ENCODE assay signal across 1 cellular context in the genomic region with DNA sequence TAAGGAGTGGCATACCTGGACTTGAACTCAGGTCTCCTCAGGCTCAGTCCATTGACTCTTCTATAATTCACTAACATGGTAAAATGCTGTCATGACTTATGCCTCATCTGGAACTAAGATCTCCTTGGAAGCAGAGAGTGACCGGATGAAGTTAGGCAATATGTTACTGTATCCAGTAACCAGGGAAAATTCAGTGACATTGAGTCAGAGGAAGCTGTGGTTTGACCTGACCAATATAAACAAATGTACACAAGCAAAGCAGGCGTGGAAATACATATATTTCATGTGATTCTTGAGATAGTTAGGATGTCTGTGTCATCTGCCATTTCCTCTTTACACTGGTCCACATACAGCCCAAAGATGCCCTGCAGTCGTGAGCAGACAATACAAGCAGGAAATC.
TF ChIP-seq lines count a peak whose summit lies in the region.

No MANE protein-coding gene starts in this region.

TF ChIP-seq in SK-N-SH, 30 proteins besides CTCF, POLR2A, EP300 and RAD21 (continued from another document):
- TF ChIP-seq, protein P1, sequence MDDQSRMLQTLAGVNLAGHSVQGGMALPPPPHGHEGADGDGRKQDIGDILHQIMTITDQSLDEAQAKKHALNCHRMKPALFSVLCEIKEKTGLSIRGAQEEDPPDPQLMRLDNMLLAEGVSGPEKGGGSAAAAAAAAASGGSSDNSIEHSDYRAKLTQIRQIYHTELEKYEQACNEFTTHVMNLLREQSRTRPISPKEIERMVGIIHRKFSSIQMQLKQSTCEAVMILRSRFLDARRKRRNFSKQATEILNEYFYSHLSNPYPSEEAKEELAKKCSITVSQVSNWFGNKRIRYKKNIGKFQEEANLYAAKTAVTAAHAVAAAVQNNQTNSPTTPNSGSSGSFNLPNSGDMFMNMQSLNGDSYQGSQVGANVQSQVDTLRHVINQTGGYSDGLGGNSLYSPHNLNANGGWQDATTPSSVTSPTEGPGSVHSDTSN (IDR thresholded peaks at IDR 0.05): peak; percentile 91
- TF ChIP-seq CHD2 (IDR thresholded peaks at IDR 0.05; ENCODE audit: low read length, partially characterized antibody) (no peak), RCOR1 (IDR thresholded peaks at IDR 0.05; ENCODE audit: low read length) (no peak), GABPA (IDR thresholded peaks at IDR 0.05; ENCODE audit: low read depth) (0 out of 2 replicates have a peak, but pooled peaks have one; percentile 27), FOXJ3 (CRISPR knock-in tag; IDR thresholded peaks at IDR 0.05) (no peak), NFIC (IDR thresholded peaks at IDR 0.05; ENCODE audit: borderline replicate concordance) (peak; percentile 83), SIN3A (IDR thresholded peaks at IDR 0.05; ENCODE audit: borderline replicate concordance, low read depth, low read length) (no peak; the same call in 1 of the 2 replicates)
- TF ChIP-seq, protein P2, sequence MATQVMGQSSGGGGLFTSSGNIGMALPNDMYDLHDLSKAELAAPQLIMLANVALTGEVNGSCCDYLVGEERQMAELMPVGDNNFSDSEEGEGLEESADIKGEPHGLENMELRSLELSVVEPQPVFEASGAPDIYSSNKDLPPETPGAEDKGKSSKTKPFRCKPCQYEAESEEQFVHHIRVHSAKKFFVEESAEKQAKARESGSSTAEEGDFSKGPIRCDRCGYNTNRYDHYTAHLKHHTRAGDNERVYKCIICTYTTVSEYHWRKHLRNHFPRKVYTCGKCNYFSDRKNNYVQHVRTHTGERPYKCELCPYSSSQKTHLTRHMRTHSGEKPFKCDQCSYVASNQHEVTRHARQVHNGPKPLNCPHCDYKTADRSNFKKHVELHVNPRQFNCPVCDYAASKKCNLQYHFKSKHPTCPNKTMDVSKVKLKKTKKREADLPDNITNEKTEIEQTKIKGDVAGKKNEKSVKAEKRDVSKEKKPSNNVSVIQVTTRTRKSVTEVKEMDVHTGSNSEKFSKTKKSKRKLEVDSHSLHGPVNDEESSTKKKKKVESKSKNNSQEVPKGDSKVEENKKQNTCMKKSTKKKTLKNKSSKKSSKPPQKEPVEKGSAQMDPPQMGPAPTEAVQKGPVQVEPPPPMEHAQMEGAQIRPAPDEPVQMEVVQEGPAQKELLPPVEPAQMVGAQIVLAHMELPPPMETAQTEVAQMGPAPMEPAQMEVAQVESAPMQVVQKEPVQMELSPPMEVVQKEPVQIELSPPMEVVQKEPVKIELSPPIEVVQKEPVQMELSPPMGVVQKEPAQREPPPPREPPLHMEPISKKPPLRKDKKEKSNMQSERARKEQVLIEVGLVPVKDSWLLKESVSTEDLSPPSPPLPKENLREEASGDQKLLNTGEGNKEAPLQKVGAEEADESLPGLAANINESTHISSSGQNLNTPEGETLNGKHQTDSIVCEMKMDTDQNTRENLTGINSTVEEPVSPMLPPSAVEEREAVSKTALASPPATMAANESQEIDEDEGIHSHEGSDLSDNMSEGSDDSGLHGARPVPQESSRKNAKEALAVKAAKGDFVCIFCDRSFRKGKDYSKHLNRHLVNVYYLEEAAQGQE (IDR thresholded peaks at IDR 0.05; ENCODE audit: low read depth, low read length): no peak
